Comparison of ENCODE assay signal across 1 cellular context in genomic region chr19:11018179-11018578, GRCh38.
TF ChIP-seq lines count a peak whose summit lies in the region.

No MANE protein-coding gene starts in this region.

TF ChIP-seq in HepG2, 621 proteins besides CTCF, POLR2A, EP300 and RAD21 (continued from another document):
- no peak for TF ChIP-seq ZBTB49 (CRISPR knock-in tag; IDR thresholded peaks at IDR 0.05; ENCODE audit: borderline replicate concordance)
- no peak for TF ChIP-seq HHEX (CRISPR knock-in tag; IDR thresholded peaks at IDR 0.05)
